ENCODE assay signal across 13 cellular contexts in genomic region chr1:111720977-111721670, GRCh38. TPM values are rescaled to one million over a fixed set of nuclear protein-coding genes. Genes with fewer than 3 reads are reported as not detected.
A peak's percentile ranks its signal among the peaks of the same experiment; 100 is the strongest.
DNase-seq lines count a peak whose midpoint lies in the region; ATAC-seq and TF ChIP-seq lines count a peak whose summit lies in the region.
"Had no signal": no experiment of that assay in that cellular context is flagged by ENCODE, and none has a peak within 500 bp of the region (broad histone marks: within the 10 kb centered on the region; RNA-seq: fewer than 3 reads in every experiment).

No MANE protein-coding gene starts in this region.

- H3K27me3 Mint-ChIP-seq in Caco-2 (ENCODE audit: insufficient read depth, unreplicated experiment): no peaks in the 10 kb centered on the region
- no peaks in the 10 kb centered on the region for H3K27me3 Mint-ChIP-seq in natural killer cell treated with Interleukin-12 subunit alpha and Interleukin-12 subunit beta and Interleukin-15 and Interleukin-18, amount 100 ng/mL, for 72 hours

- H3K27me3 ChIP-seq in Caco-2 (replicated peaks; ENCODE audit: control insufficient read depth, insufficient read depth, low read length) (no peaks in the 10 kb centered on the region), PC-9 (ENCODE audit: insufficient read depth, low read depth) (no peaks in the 10 kb centered on the region)
- H3K27me3 ChIP-seq: ovary had no signal

- H3K27ac ChIP-seq in PC-9: no peak overlapping the region
- H3K27ac ChIP-seq: ovary, VCaP had no signal

- no peaks in the 10 kb centered on the region for H3F3A ChIP-seq in PC-9 (ENCODE audit: insufficient read depth, low read depth)

- TF ChIP-seq CTCF in Caco-2 (IDR thresholded peaks at IDR 0.05; ENCODE audit: insufficient read depth in 1 of 2, low read depth in 1 of 2, low read length in 1 of 2, severe bottlenecking in 1 of 2, unreplicated experiment in 1 of 2) (no peak), PC-9 (conservative IDR thresholded peaks at IDR 0.05) (no peak)

- BruUV-seq in Caco-2 (replicated peaks; lab: Mats Ljungman, UMichigan) (no TSS peak), PC-9 (replicated peaks; lab: Mats Ljungman, UMichigan) (no TSS peak)

- H3K9me3 ChIP-seq in Caco-2: no peaks in the 10 kb centered on the region
- no peaks in the 10 kb centered on the region for H3K9me3 ChIP-seq in PC-9 (ENCODE audit: insufficient read depth, low read depth)
- H3K9me3 ChIP-seq: ovary had no signal

- H3K4me1 ChIP-seq in Caco-2: no peaks in the 10 kb centered on the region
- peaks cover 16% of the 10 kb centered on the region for H3K4me1 ChIP-seq in PC-9 (replicated peaks; ENCODE audit: insufficient read depth)

- no peak overlapping the region for H3K4me3 Mint-ChIP-seq in Caco-2 (ENCODE audit: unreplicated experiment)
- no peak overlapping the region for H3K4me3 Mint-ChIP-seq in natural killer cell treated with Interleukin-12 subunit alpha and Interleukin-12 subunit beta and Interleukin-15 and Interleukin-18, amount 100 ng/mL, for 72 hours

- H3K4me2 ChIP-seq in PC-9: 0 out of 2 replicates have a peak overlapping the region, but pooled peaks have one; percentile 43

- H3K79me2 ChIP-seq in PC-9 (ENCODE audit: low read depth): no peaks in the 10 kb centered on the region

- peak overlapping the region; percentile 60 for H3K27ac Mint-ChIP-seq in Caco-2 (ENCODE audit: unreplicated experiment)
- H3K27ac Mint-ChIP-seq in natural killer cell treated with Interleukin-12 subunit alpha and Interleukin-12 subunit beta and Interleukin-15 and Interleukin-18, amount 100 ng/mL, for 72 hours: peak overlapping the region; percentile 3 to 28

- H4K20me1 ChIP-seq in PC-9 (ENCODE audit: insufficient read depth): no peaks in the 10 kb centered on the region

- peak; percentile 4 for ATAC-seq in esophagus mucosa
- ATAC-seq in natural killer cell treated with Interleukin-12 subunit alpha and Interleukin-12 subunit beta and Interleukin-15 and Interleukin-18, amount 100 ng/mL, for 72 hours: no peak
- ATAC-seq in GM19328 (IDR thresholded peaks at IDR 0.05; ENCODE audit: unreplicated experiment): no peak

- DNase-seq in Caco-2 (no peak), PC-9 (no peak), nucleus accumbens (lab: John Stamatoyannopoulos, UW) (no peak), SW480 (ENCODE audit: low spot score) (no peak), NCI-H2081 treated with DMSO at 0.1 percent for 48 hours (lab: John Stamatoyannopoulos, UW) (no peak)
- no peak for DNase-seq in natural killer cell treated with Interleukin-12 subunit alpha and Interleukin-12 subunit beta and Interleukin-15 and Interleukin-18, amount 100 ng/mL, for 72 hours (ENCODE audit: low spot score)
- DNase-seq: activated effector memory CD4-positive, alpha-beta T cell treated with anti-CD3 and anti-CD28 coated beads, Interleukin-2, amount 50 U/mL, for 16 hours; effector CD4-positive, alpha-beta T cell; NCI-H1694 had no signal

- H3K9me3 Mint-ChIP-seq in Caco-2 (ENCODE audit: unreplicated experiment): no peaks in the 10 kb centered on the region
- H3K9me3 Mint-ChIP-seq in natural killer cell treated with Interleukin-12 subunit alpha and Interleukin-12 subunit beta and Interleukin-15 and Interleukin-18, amount 100 ng/mL, for 72 hours: no peaks in the 10 kb centered on the region

- H3K36me3 ChIP-seq in Caco-2 (ENCODE audit: control insufficient read depth, insufficient read depth, low read length) (no peaks in the 10 kb centered on the region), PC-9 (ENCODE audit: low read depth) (no peaks in the 10 kb centered on the region)
- H3K36me3 ChIP-seq: ovary had no signal

- H3K4me1 Mint-ChIP-seq in Caco-2 (ENCODE audit: low read depth, unreplicated experiment): peaks cover 18% of the 10 kb centered on the region
- H3K4me1 Mint-ChIP-seq in natural killer cell treated with Interleukin-12 subunit alpha and Interleukin-12 subunit beta and Interleukin-15 and Interleukin-18, amount 100 ng/mL, for 72 hours (ENCODE audit: low read depth in 2 of 2): peaks cover 19 to 23% of the 10 kb centered on the region in 2 donors

- POLR2A ChIA-PET in Caco-2 (lab: Charles Lee): no interaction called here
- POLR2A ChIA-PET in PC-9 (lab: Charles Lee; ENCODE audit: unreplicated experiment): interaction anchor here (0.6 kb wide), 1 partner anchor 12 kb away, joined by 3 read pairs; no protein-coding TSS in a partner anchor

- no peak overlapping the region for H2AFZ ChIP-seq in PC-9

- H3K4me3 ChIP-seq in Caco-2 (ENCODE audit: low read depth, low read length) (no peak overlapping the region), PC-9 (no peak overlapping the region)
- H3K4me3 ChIP-seq: ovary had no signal

- peaks cover 38% of the 10 kb centered on the region for H3K36me3 Mint-ChIP-seq in Caco-2 (ENCODE audit: insufficient read depth, unreplicated experiment)
- peaks cover 4% of the 10 kb centered on the region for H3K36me3 Mint-ChIP-seq in natural killer cell treated with Interleukin-12 subunit alpha and Interleukin-12 subunit beta and Interleukin-15 and Interleukin-18, amount 100 ng/mL, for 72 hours

- CTCF ChIA-PET in Caco-2 (lab: Charles Lee): interaction anchor here (0.5 kb wide), 1 partner anchor 268 kb away, joined by 3 read pairs; no protein-coding TSS in a partner anchor
- CTCF ChIA-PET in PC-9 (lab: Charles Lee): interaction anchor here (0.5 kb wide), 1 partner anchor 17 kb away, joined by 3 read pairs; no protein-coding TSS in a partner anchor

- intact Hi-C loops in Caco-2 (cut with micrococcal nuclease; ENCODE audit: unreplicated experiment) (no loop called here), PC-9 (cut with micrococcal nuclease; ENCODE audit: unreplicated experiment) (no loop called here)

- no peaks in the 10 kb centered on the region for H3K9me2 ChIP-seq in PC-9 (ENCODE audit: insufficient read depth)

RNA-seq across cellular contexts. Expression of gene INKA2, which starts 18.1 kb away (rescaled TPM):
- 5.8 and 8.5 TPM in 2 replicates for total RNA-seq in Caco-2 (2022)
- total RNA-seq in PC-9 (2021): 0.53 and 1.4 TPM in 2 replicates
- total RNA-seq in esophagus mucosa: 2.7 TPM
- under 1 TPM in 1 of 2 donors, not detected in 1; 0.45 TPM for total RNA-seq in natural killer cell treated with Interleukin-12 subunit alpha and Interleukin-12 subunit beta and Interleukin-15 and Interleukin-18, amount 100 ng/mL, for 72 hours

RNA-seq across cellular contexts. Expression of gene DDX20, which starts 34.6 kb away (rescaled TPM):
- total RNA-seq in Caco-2 (2022) (10.4 and 11.6 TPM in 2 replicates), PC-9 (2021) (8.4 and 8.9 TPM in 2 replicates), esophagus mucosa (6.1 TPM)
- total RNA-seq in natural killer cell treated with Interleukin-12 subunit alpha and Interleukin-12 subunit beta and Interleukin-15 and Interleukin-18, amount 100 ng/mL, for 72 hours: 10 to 100 TPM; 18.5 to 22.7 TPM
